ENCODE assay signal across 2 cellular contexts in genomic region chr3:52897130-52898109, GRCh38.
TF ChIP-seq lines count a peak whose summit lies in the region.

Gene STIMATE (minus strand): TSS chr3:52897548. CDS start chr3:52897450, 98 bp downstream.

TF ChIP-seq in GM23338, 12 proteins besides CTCF, POLR2A, EP300 and RAD21 (continued from another document):
- no peak for TF ChIP-seq EZH2 (IDR thresholded peaks at IDR 0.05; ENCODE audit: low read depth, unreplicated experiment)
- peak; percentile 73 for TF ChIP-seq POLR2AphosphoS5 (IDR thresholded peaks at IDR 0.05; ENCODE audit: low read depth)
- TF ChIP-seq EZH2phosphoT487 (IDR thresholded peaks at IDR 0.05; ENCODE audit: unreplicated experiment), result no peak
- TF ChIP-seq STAT1 (IDR thresholded peaks at IDR 0.05; ENCODE audit: unreplicated experiment), result no peak
- TF ChIP-seq ZNF462 (CRISPR knock-in tag; IDR thresholded peaks at IDR 0.05), result no peak
- TF ChIP-seq, protein P1, sequence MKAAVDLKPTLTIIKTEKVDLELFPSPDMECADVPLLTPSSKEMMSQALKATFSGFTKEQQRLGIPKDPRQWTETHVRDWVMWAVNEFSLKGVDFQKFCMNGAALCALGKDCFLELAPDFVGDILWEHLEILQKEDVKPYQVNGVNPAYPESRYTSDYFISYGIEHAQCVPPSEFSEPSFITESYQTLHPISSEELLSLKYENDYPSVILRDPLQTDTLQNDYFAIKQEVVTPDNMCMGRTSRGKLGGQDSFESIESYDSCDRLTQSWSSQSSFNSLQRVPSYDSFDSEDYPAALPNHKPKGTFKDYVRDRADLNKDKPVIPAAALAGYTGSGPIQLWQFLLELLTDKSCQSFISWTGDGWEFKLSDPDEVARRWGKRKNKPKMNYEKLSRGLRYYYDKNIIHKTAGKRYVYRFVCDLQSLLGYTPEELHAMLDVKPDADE (IDR thresholded peaks at IDR 0.05), result no peak

TF ChIP-seq in neural cell, 6 proteins besides CTCF, POLR2A, EP300 and RAD21 (continued from another document):
- TF ChIP-seq POLR2AphosphoS5 (IDR thresholded peaks at IDR 0.05), result peak; percentile 66
TF ChIP-seq in neural cell: peak in this region for 5.
